In the genomic region with DNA sequence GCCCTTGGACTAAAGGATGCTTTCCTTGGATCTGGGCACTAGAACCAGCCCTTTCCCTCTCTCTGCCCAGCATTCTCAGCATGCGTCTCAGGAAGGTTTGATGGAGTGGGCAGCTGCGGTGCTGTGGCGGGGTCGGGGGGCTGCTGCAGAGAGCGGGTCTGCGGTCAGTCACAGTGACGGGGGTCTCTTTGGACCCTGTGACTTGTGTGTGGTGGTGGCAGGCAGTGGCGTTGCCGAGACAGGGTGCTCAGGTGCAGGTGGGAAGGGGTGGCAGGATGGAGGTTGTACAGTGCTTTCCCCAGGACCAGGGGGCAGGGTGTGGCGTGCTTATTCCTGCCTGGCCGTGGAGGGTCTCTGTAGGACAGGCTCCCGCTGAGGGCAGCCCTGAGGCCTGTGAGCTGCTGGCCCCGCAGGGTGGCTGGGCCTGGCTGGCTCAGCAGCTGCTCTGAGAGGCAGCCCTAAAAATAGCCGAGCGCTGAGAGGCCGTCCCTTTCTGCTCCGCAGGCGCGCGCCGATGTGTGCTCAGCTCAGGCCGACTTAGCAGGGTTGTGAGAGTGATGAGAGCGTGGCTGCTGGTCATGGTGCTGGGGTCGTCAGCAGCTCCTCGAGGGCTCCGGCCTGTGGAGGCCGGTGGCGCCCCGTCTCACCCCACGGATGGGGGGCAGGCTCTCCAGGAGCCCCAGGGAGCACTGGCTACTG, we compare ENCODE assay signal across 1 cellular context.
TF ChIP-seq lines count a peak whose summit lies in the region.

No MANE protein-coding gene starts in this region.

TF ChIP-seq in GM23338, 12 proteins besides CTCF, POLR2A, EP300 and RAD21 (continued from another document):
- TF ChIP-seq, protein P1, sequence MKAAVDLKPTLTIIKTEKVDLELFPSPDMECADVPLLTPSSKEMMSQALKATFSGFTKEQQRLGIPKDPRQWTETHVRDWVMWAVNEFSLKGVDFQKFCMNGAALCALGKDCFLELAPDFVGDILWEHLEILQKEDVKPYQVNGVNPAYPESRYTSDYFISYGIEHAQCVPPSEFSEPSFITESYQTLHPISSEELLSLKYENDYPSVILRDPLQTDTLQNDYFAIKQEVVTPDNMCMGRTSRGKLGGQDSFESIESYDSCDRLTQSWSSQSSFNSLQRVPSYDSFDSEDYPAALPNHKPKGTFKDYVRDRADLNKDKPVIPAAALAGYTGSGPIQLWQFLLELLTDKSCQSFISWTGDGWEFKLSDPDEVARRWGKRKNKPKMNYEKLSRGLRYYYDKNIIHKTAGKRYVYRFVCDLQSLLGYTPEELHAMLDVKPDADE (IDR thresholded peaks at IDR 0.05) = no peak
- TF ChIP-seq ZNF331 (CRISPR knock-in tag; IDR thresholded peaks at IDR 0.05; ENCODE audit: low read depth) = no peak
- no peak for TF ChIP-seq EZH2phosphoT487 (IDR thresholded peaks at IDR 0.05; ENCODE audit: unreplicated experiment)
- no peak for TF ChIP-seq CREB1 (CRISPR knock-in tag; IDR thresholded peaks at IDR 0.05; ENCODE audit: low read depth)
- no peak for TF ChIP-seq JUNB (IDR thresholded peaks at IDR 0.05; ENCODE audit: unreplicated experiment)
